27 cellular contexts compared by ENCODE assay signal in genomic region chr11:70531281-70532065, GRCh38.
DNase-seq lines count a peak whose midpoint lies in the region; ATAC-seq, FAIRE-seq and TF ChIP-seq lines count a peak whose summit lies in the region.
"Had no signal": no experiment of that assay in that cellular context is flagged by ENCODE, and none has a peak within 500 bp of the region (broad histone marks: within the 10 kb centered on the region; RNA-seq: fewer than 3 reads in every experiment).

No MANE protein-coding gene starts in this region.

- no peaks in the 10 kb centered on the region for H3K4me1 Mint-ChIP-seq in immature natural killer cell
- H3K4me1 Mint-ChIP-seq: activated B cell treated with CpG ODN at 0.5 μM for 24 hours; activated naive CD4-positive, alpha-beta T cell treated with anti-CD3 and anti-CD28 coated beads, Interleukin-2, amount 50 U/mL, for 24 hours; CD4-positive, CD25-positive, alpha-beta regulatory T cell; central memory CD8-positive, alpha-beta T cell; IgD-negative memory B cell had no signal

- H3K36me3 Mint-ChIP-seq in immature natural killer cell: no peaks in the 10 kb centered on the region
- H3K36me3 Mint-ChIP-seq: activated naive CD4-positive, alpha-beta T cell treated with anti-CD3 and anti-CD28 coated beads, Interleukin-2, amount 50 U/mL, for 24 hours; CD4-positive, CD25-positive, alpha-beta regulatory T cell; IgD-negative memory B cell had no signal

- no peak overlapping the region for H3K9ac ChIP-seq in SK-N-SH
- H3K9ac ChIP-seq in kidney (ENCODE audit: low read length in 2 of 2): no peak overlapping the region

- H2AFZ ChIP-seq in SK-N-SH (ENCODE audit: low read depth): no peak overlapping the region
- H2AFZ ChIP-seq in osteoblast (ENCODE audit: low read length): no peak overlapping the region
- H2AFZ ChIP-seq: hepatocyte had no signal

- no peak overlapping the region for H3K4me3 Mint-ChIP-seq in immature natural killer cell
- H3K4me3 Mint-ChIP-seq: activated B cell treated with CpG ODN at 0.5 μM for 24 hours; activated naive CD4-positive, alpha-beta T cell treated with anti-CD3 and anti-CD28 coated beads, Interleukin-2, amount 50 U/mL, for 24 hours; activated T-helper 17 cell treated with anti-CD3 and anti-CD28 coated beads, Interleukin-2, amount 50 U/mL, for 72 hours; CD4-positive, CD25-positive, alpha-beta regulatory T cell; central memory CD8-positive, alpha-beta T cell; IgD-negative memory B cell had no signal

- WGBS in SK-N-SH (ENCODE audit: low lambda C conversion rate): 48% methylated on average over 5 of the region's 18 CpGs

- H3K4me1 ChIP-seq in SK-N-SH (ENCODE audit: control insufficient read depth in 1 of 2, insufficient read depth in 2 of 2, low read depth in 1 of 2, low read length in 1 of 2) (peaks cover 0 to 18% of the 10 kb centered on the region in 2 experiments; a peak in 1 of 4 replicates), SJCRH30 (peaks cover 29% of the 10 kb centered on the region), kidney (ENCODE audit: control insufficient read depth in 1 of 2, insufficient read depth in 1 of 2, low read depth in 1 of 2, low read length in 2 of 2) (no peaks in the 10 kb centered on the region), osteoblast (ENCODE audit: insufficient read depth, low read length) (no peaks in the 10 kb centered on the region)
- H3K4me1 ChIP-seq: gastrocnemius medialis, testis had no signal

- H3K27ac ChIP-seq in SK-N-SH (ENCODE audit: low read depth in 2 of 2, low read length in 1 of 2): no peak overlapping the region
- peak overlapping the region; percentile 88 for H3K27ac ChIP-seq in SJCRH30
- H3K27ac ChIP-seq in kidney (ENCODE audit: low read depth in 2 of 2, low read length in 2 of 2): no peak overlapping the region
- no peak overlapping the region for H3K27ac ChIP-seq in osteoblast (ENCODE audit: low read depth, low read length)
- H3K27ac ChIP-seq: 22Rv1, gastrocnemius medialis, hepatocyte, testis had no signal

- H3K9me3 Mint-ChIP-seq in immature natural killer cell: no peaks in the 10 kb centered on the region
- H3K9me3 Mint-ChIP-seq: activated naive CD4-positive, alpha-beta T cell treated with anti-CD3 and anti-CD28 coated beads, Interleukin-2, amount 50 U/mL, for 24 hours; central memory CD8-positive, alpha-beta T cell had no signal

- FAIRE-seq in kidney (lab: Jason Lieb, UNC): no peak
- FAIRE-seq: GM12878 had no signal

- intact Hi-C loops in kidney (cut with DNase I): no loop called here

- POLR2A ChIA-PET in SK-N-SH (lab: Yijun Ruan, JAX): interaction anchor here (0.6 to 1.0 kb wide), 2 partner anchors 9 to 1407 kb away, joined by 3 read pairs; no protein-coding TSS in a partner anchor

- no peaks in the 10 kb centered on the region for H3K9me2 ChIP-seq in SK-N-SH

- no peaks in the 10 kb centered on the region for H3K9me3 ChIP-seq in SK-N-SH
- H3K9me3 ChIP-seq in SJCRH30 (replicated peaks): no peaks in the 10 kb centered on the region
- H3K9me3 ChIP-seq in kidney (ENCODE audit: control insufficient read depth in 1 of 2, low read length in 2 of 2): no peaks in the 10 kb centered on the region
- no peaks in the 10 kb centered on the region for H3K9me3 ChIP-seq in osteoblast (ENCODE audit: low read depth, low read length)
- H3K9me3 ChIP-seq: gastrocnemius medialis, testis had no signal

- ATAC-seq in SK-N-SH treated with all-trans-retinoic acid at 6 μM for 48 hours (no peak), HG02885 (IDR thresholded peaks at IDR 0.05; ENCODE audit: poor library complexity, unreplicated experiment) (no peak)
- ATAC-seq: activated T-helper 17 cell treated with anti-CD3 and anti-CD28 coated beads, Interleukin-2, amount 50 U/mL, for 72 hours; gastrocnemius medialis; GM12878 had no signal

- H3K4me3 ChIP-seq in SK-N-SH (ENCODE audit: low read depth in 2 of 2, low read length in 1 of 2): no peak overlapping the region
- no peak overlapping the region for H3K4me3 ChIP-seq in SJCRH30
- no peak overlapping the region for H3K4me3 ChIP-seq in kidney (ENCODE audit: low read length in 2 of 2)
- no peak overlapping the region for H3K4me3 ChIP-seq in osteoblast (ENCODE audit: insufficient read depth, low read length)
- H3K4me3 ChIP-seq: gastrocnemius medialis, GM12878, hepatocyte, testis had no signal

- H3K27me3 Mint-ChIP-seq in immature natural killer cell (ENCODE audit: low read depth in 3 of 3): peaks cover 1 to 8% (median 2%) of the 10 kb centered on the region in 3 donors
- H3K27me3 Mint-ChIP-seq: CD4-positive, CD25-positive, alpha-beta regulatory T cell; IgD-negative memory B cell; progenitor cell of endocrine pancreas had no signal

- TF ChIP-seq CTCF in SK-N-SH (IDR thresholded peaks at IDR 0.05): no peak
- TF ChIP-seq CTCF in kidney (IDR thresholded peaks at IDR 0.05; ENCODE audit: borderline replicate concordance, extremely low read depth, insufficient read depth): no peak
- no peak for TF ChIP-seq CTCF in osteoblast (IDR thresholded peaks at IDR 0.05; ENCODE audit: extremely low read depth, low read depth, low read length)

- H3F3A ChIP-seq in SK-N-SH (replicated peaks; ENCODE audit: insufficient read depth): no peaks in the 10 kb centered on the region

- CTCF ChIA-PET in SK-N-SH (lab: Yijun Ruan, JAX): no interaction called here

- TF ChIP-seq EP300 in SK-N-SH (IDR thresholded peaks at IDR 0.05; ENCODE audit: borderline replicate concordance in 1 of 2, low read depth in 1 of 2, low read length in 1 of 2): no peak

- H4K20me1 ChIP-seq in SK-N-SH (ENCODE audit: insufficient read depth): no peaks in the 10 kb centered on the region
- peaks cover 3% of the 10 kb centered on the region for H4K20me1 ChIP-seq in osteoblast (ENCODE audit: insufficient read depth, low read length)

- DNase-seq in SK-N-SH (peak; percentile 33), SJCRH30 (peak in 1 of 2 experiments; percentile 24), kidney (peak; percentile 59), osteoblast (ENCODE audit: insufficient read length, low spot score, missing footprints) (peak; percentile 60), immature natural killer cell (no peak)
- DNase-seq in activated CD4-positive, alpha-beta T cell treated with anti-CD3 and anti-CD28 coated beads for 4 hours: no peak
- DNase-seq: activated B cell treated with CpG ODN at 0.5 μM for 24 hours; CD4-positive, CD25-positive, alpha-beta regulatory T cell; gastrocnemius medialis; NCI-H1048; NCI-H1694; OCI-M1; stimulated activated naive CD4-positive, alpha-beta T cell; SW 1271; T-helper 9 cell; testis had no signal

- H3K27ac Mint-ChIP-seq in immature natural killer cell: no peak overlapping the region
- H3K27ac Mint-ChIP-seq: activated B cell treated with CpG ODN at 0.5 μM for 24 hours; activated naive CD4-positive, alpha-beta T cell treated with anti-CD3 and anti-CD28 coated beads, Interleukin-2, amount 50 U/mL, for 24 hours; activated T-helper 17 cell treated with anti-CD3 and anti-CD28 coated beads, Interleukin-2, amount 50 U/mL, for 72 hours; CD4-positive, CD25-positive, alpha-beta regulatory T cell; IgD-negative memory B cell; progenitor cell of endocrine pancreas had no signal

- H3K27me3 ChIP-seq in SK-N-SH (ENCODE audit: insufficient read depth) (no peaks in the 10 kb centered on the region), SJCRH30 (no peaks in the 10 kb centered on the region), osteoblast (ENCODE audit: insufficient read depth, low read length) (no peaks in the 10 kb centered on the region)
- H3K27me3 ChIP-seq: dorsolateral prefrontal cortex, gastrocnemius medialis, hepatocyte, testis had no signal

- no peak for TF ChIP-seq RAD21 in SK-N-SH (IDR thresholded peaks at IDR 0.05; ENCODE audit: low read length)

- H3K79me2 ChIP-seq in SK-N-SH (ENCODE audit: insufficient read depth) (no peaks in the 10 kb centered on the region), osteoblast (ENCODE audit: insufficient read depth, low read length) (no peaks in the 10 kb centered on the region)
- H3K79me2 ChIP-seq: hepatocyte had no signal

- H3K36me3 ChIP-seq in SK-N-SH (replicated peaks in 1 of 2; ENCODE audit: control insufficient read depth in 1 of 2, insufficient read depth in 2 of 2, low read length in 1 of 2) (no peaks in the 10 kb centered on the region), SJCRH30 (no peaks in the 10 kb centered on the region), kidney (ENCODE audit: control insufficient read depth in 1 of 2, insufficient read depth in 2 of 2, low read length in 2 of 2) (no peaks in the 10 kb centered on the region), osteoblast (ENCODE audit: insufficient read depth, low read length) (no peaks in the 10 kb centered on the region)
- H3K36me3 ChIP-seq: gastrocnemius medialis had no signal

- H3K4me2 ChIP-seq in SK-N-SH: no peak overlapping the region
- no peak overlapping the region for H3K4me2 ChIP-seq in osteoblast (ENCODE audit: insufficient read depth, low read length)
- H3K4me2 ChIP-seq: hepatocyte had no signal

TF ChIP-seq in SK-N-SH treated with all-trans-retinoic acid at 6 μM for 48 hours, 23 proteins besides CTCF, POLR2A, EP300 and RAD21 (continues in another document):
- TF ChIP-seq BACH2 (CRISPR knock-in tag; IDR thresholded peaks at IDR 0.05; ENCODE audit: borderline replicate concordance) (no peak), TOX (CRISPR knock-in tag; IDR thresholded peaks at IDR 0.05; ENCODE audit: borderline replicate concordance) (no peak), CSRNP3 (CRISPR knock-in tag; IDR thresholded peaks at IDR 0.05) (no peak), ZFP30 (CRISPR knock-in tag; IDR thresholded peaks at IDR 0.05) (no peak), ZFP3 (CRISPR knock-in tag; IDR thresholded peaks at IDR 0.05) (no peak), RARB (CRISPR knock-in tag; IDR thresholded peaks at IDR 0.05) (no peak), ARNTL (CRISPR knock-in tag; IDR thresholded peaks at IDR 0.05; ENCODE audit: borderline replicate concordance, low read depth) (no peak), SNAI2 (CRISPR knock-in tag; IDR thresholded peaks at IDR 0.05) (no peak), ZC3H10 (CRISPR knock-in tag; IDR thresholded peaks at IDR 0.05) (no peak), ZNF565 (CRISPR knock-in tag; conservative IDR thresholded peaks at IDR 0.05; ENCODE audit: low read depth) (no peak), CSDC2 (CRISPR knock-in tag; IDR thresholded peaks at IDR 0.05) (no peak), TCF4 (CRISPR knock-in tag; IDR thresholded peaks at IDR 0.05; ENCODE audit: borderline replicate concordance) (no peak), ISL1 (CRISPR knock-in tag; IDR thresholded peaks at IDR 0.05) (no peak)

Comparison
In these comparisons a context has a peak if more than half of its experiments do, and no peak if none do; other contexts are left out.
1. DNase-seq: peak in SK-N-SH (single experiment), kidney (single experiment) and osteoblast (single experiment); none in immature natural killer cell (0 of 3) and activated CD4-positive, alpha-beta T cell treated with anti-CD3 and anti-CD28 coated beads for 4 hours (0 of 2).